Comparison of ENCODE assay signal across 24 cellular contexts in the genomic region with DNA sequence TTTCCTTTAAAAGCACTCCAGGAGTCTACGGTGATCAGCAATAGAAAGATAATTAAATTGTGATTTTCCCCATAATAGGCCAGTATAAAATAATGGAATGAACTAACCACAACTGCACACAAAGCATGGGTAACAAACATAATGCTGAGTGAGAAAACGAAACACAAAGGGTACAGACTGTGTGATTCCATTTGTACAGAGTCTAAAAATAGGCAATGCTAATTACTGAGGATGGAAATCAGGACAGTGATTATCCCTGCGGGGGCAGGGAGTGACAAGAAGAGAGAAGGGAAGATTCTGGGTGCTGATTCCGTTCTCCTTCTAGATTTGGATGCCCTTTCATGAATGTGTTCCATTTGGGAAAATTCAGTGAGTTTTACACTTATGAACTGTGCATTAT.
"Had no signal": no experiment of that assay in that cellular context is flagged by ENCODE, and none has a peak within 500 bp of the region (broad histone marks: within the 10 kb centered on the region; RNA-seq: fewer than 3 reads in every experiment).

No MANE protein-coding gene starts in this region.

- DNase-seq: activated CD4-positive, alpha-beta T cell treated with anti-CD3 and anti-CD28 coated beads, Interleukin-2, amount 10 ng/mL, durations not matched to agents 24 days and 14 days; activated CD4-positive, alpha-beta T cell treated with anti-CD3 and anti-CD28 coated beads, Interleukin-2, amount 50 U/mL, for 4 hours; activated CD8-positive, alpha-beta T cell treated with anti-CD3 and anti-CD28 coated beads for 36 hours; activated effector memory CD4-positive, alpha-beta T cell treated with anti-CD3 and anti-CD28 coated beads, Interleukin-2, amount 50 U/mL, for 16 hours; activated naive CD4-positive, alpha-beta T cell treated with Interleukin-2 at 50 U/mL for 16 hours; activated naive CD8-positive, alpha-beta T cell treated with anti-CD3 and anti-CD28 coated beads, Interleukin-2, amount 10 ng/mL, durations not matched to agents 7 days and 5 days; activated T-cell treated with anti-CD3 and anti-CD28 coated beads, Interleukin-2, amount 50 U/mL, for 1 hour; activated T-cell treated with anti-CD3 and anti-CD28 coated beads, Interleukin-2, amount 50 U/mL, for 72 hours; body of pancreas; central memory CD4-positive, alpha-beta T cell; colonic mucosa; MM.1S; MV-4-11; NCI-H1092 treated with DMSO at 0.1 percent for 48 hours; NCI-H146; NCI-H187; NCI-H2029 treated with DMSO at 0.1 percent for 48 hours; NCI-H2107; NCI-H510A; NCI-H526 treated with DMSO at 0.1 percent for 48 hours; SHP77; SJCRH30 had no signal

- ATAC-seq: activated CD8-positive, alpha-beta T cell treated with anti-CD3 and anti-CD28 coated beads for 36 hours; activated T-cell treated with anti-CD3 and anti-CD28 coated beads, Interleukin-2, amount 50 U/mL, for 72 hours; activated T-helper 17 cell treated with anti-CD3 and anti-CD28 coated beads, Interleukin-2, amount 50 U/mL, for 72 hours; body of pancreas; Panc1 had no signal
